ENCODE assay signal across 8 cellular contexts in genomic region chr11:67289226-67289650, GRCh38. TPM values are rescaled to one million over a fixed set of nuclear protein-coding genes. Genes with fewer than 3 reads are reported as not detected.
DNase-seq lines count a peak whose midpoint lies in the region; TF ChIP-seq lines count a peak whose summit lies in the region.

TSS of gene ANKRD13D (plus strand) at chr11:67289303. CDS start at chr11:67289461, 158 bp downstream.

- peak within 1 kb of the TSS; percentile 95 for H3K4ac ChIP-seq in neuronal stem cell (ENCODE audit: low read length)

- no peak for TF ChIP-seq CTCF in esophagus squamous epithelium (IDR thresholded peaks at IDR 0.05)
- TF ChIP-seq CTCF in GM20000 (IDR thresholded peaks at IDR 0.05; ENCODE audit: extremely low read depth, missing control alignments), result no peak

- H3K23ac ChIP-seq in neuronal stem cell (ENCODE audit: low read depth, low read length, poor library complexity), result peak within 1 kb of the TSS; percentile 99

- peak within 1 kb of the TSS; percentile 22 for H4K91ac ChIP-seq in neuronal stem cell (ENCODE audit: low read depth, low read length, poor library complexity)

- H2BK5ac ChIP-seq in neuronal stem cell (ENCODE audit: low read length), result peak within 1 kb of the TSS; percentile 95

- peaks cover 33% of the 10 kb centered on the region for H3K79me1 ChIP-seq in neuronal stem cell (ENCODE audit: low read depth, low read length)

- H2BK12ac ChIP-seq in neuronal stem cell (ENCODE audit: low read length), result peak within 1 kb of the TSS; percentile 84

- H3K18ac ChIP-seq in neuronal stem cell (ENCODE audit: low read length), result peak within 1 kb of the TSS; percentile 100

- H4K8ac ChIP-seq in neuronal stem cell (ENCODE audit: low read depth, low read length), result peak within 1 kb of the TSS; percentile 82

- H3K4me1 ChIP-seq in SJSA1 (replicated peaks) (peaks cover 34% of the 10 kb centered on the region), esophagus squamous epithelium (peaks cover 47 to 82% (median 62%) of the 10 kb centered on the region in 3 donors), neuronal stem cell (ENCODE audit: control insufficient read depth in 2 of 2, insufficient read depth in 1 of 2, low read depth in 1 of 2, low read length in 2 of 2) (peaks cover 19 to 21% of the 10 kb centered on the region in 2 donors)

- peak within 1 kb of the TSS; percentile 98 for H3K14ac ChIP-seq in neuronal stem cell (ENCODE audit: low read length)

- DNase-seq in GM03348 (ENCODE audit: low spot score) (peak; percentile 97), H7 (no peak), SJSA1 (ENCODE audit: low read depth in 1 of 2, low spot score in 2 of 2) (peak in 1 of 2 experiments; percentile 60), esophagus squamous epithelium (lab: John Stamatoyannopoulos, UW) (no peak), neuronal stem cell (ENCODE audit: low spot score) (no peak), GM20000 (ENCODE audit: low spot score) (no peak)
- no peak for DNase-seq in stimulated activated CD4-positive, alpha-beta T cell treated with anti-CD3 and anti-CD28 coated beads, Interleukin-12 subunit alpha, Interleukin-12 subunit beta, amount 100 ng/mL, for 4 hours
- DNase-seq in stimulated activated CD8-positive, alpha-beta memory T cell treated with anti-CD3 and anti-CD28 coated beads, Interleukin-4, amount 100 ng/mL, for 48 hours, result no peak

- peak within 1 kb of the TSS; percentile 94 for H2BK120ac ChIP-seq in neuronal stem cell (ENCODE audit: low read depth, low read length)

- H3K9ac ChIP-seq in neuronal stem cell (ENCODE audit: low read depth, low read length, poor library complexity), result peak within 1 kb of the TSS; percentile 100

- no peak for TF ChIP-seq POLR2A in esophagus squamous epithelium (IDR thresholded peaks at IDR 0.05)

- peak within 1 kb of the TSS; percentile 67 for H2BK15ac ChIP-seq in neuronal stem cell (ENCODE audit: low read length)

- peak within 1 kb of the TSS; percentile 94 for H2AFZ ChIP-seq in neuronal stem cell (ENCODE audit: low read length)

- H3K36me3 ChIP-seq in H7 (replicated peaks; ENCODE audit: control insufficient read depth, insufficient read depth, low read length) (peaks cover 3% of the 10 kb centered on the region), SJSA1 (peaks cover 87% of the 10 kb centered on the region), esophagus squamous epithelium (peaks cover 23 to 64% (median 31%) of the 10 kb centered on the region in 3 donors), neuronal stem cell (replicated peaks in 1 of 2; ENCODE audit: control insufficient read depth in 2 of 2, insufficient read depth in 2 of 2, low read length in 2 of 2) (peaks cover 34 to 73% of the 10 kb centered on the region in 2 donors)

- H3K4me2 ChIP-seq in neuronal stem cell (ENCODE audit: insufficient read depth, low read length, poor library complexity, severe bottlenecking), result peak within 1 kb of the TSS; percentile 93

- no CpG with 5 or more reads among the region's 56 CpGs for WGBS in esophagus squamous epithelium, 2 donors
- WGBS in neuronal stem cell (ENCODE audit: extremely low coverage in 2 of 2, insufficient read length in 2 of 2, insufficient replicate concordance in 1 of 2), 2 donors, result no CpG with 5 or more reads among the region's 56 CpGs

- intact Hi-C loops in esophagus squamous epithelium (cut with DNase I), result no loop called here

- H3K9me3 ChIP-seq in SJSA1 (replicated peaks), result no peaks in the 10 kb centered on the region
- H3K9me3 ChIP-seq in esophagus squamous epithelium, result no peaks in the 10 kb centered on the region
- no peaks in the 10 kb centered on the region for H3K9me3 ChIP-seq in neuronal stem cell (replicated peaks in 1 of 2; ENCODE audit: control insufficient read depth in 2 of 2, insufficient read depth in 1 of 2, low read depth in 1 of 2, low read length in 2 of 2)

- peak within 1 kb of the TSS; percentile 98 for H2AK5ac ChIP-seq in neuronal stem cell (ENCODE audit: low read depth, low read length)

- H3K4me3 ChIP-seq in H7 (ENCODE audit: insufficient read depth, low read depth, low read length), result peak within 1 kb of the TSS; percentile 82
- H3K4me3 ChIP-seq in SJSA1, result peak within 1 kb of the TSS; percentile 72
- H3K4me3 ChIP-seq in esophagus squamous epithelium, result peak within 1 kb of the TSS; percentile 48 to 80 (median 73)
- H3K4me3 ChIP-seq in neuronal stem cell (ENCODE audit: low read length in 2 of 2), result peak within 1 kb of the TSS; percentile 96 to 98

- H3K27me3 ChIP-seq in H7 (ENCODE audit: control insufficient read depth, insufficient read depth, low read length) (no peaks in the 10 kb centered on the region), SJSA1 (replicated peaks) (no peaks in the 10 kb centered on the region), esophagus squamous epithelium (no peaks in the 10 kb centered on the region), neuronal stem cell (ENCODE audit: control insufficient read depth in 3 of 3, insufficient read depth in 3 of 3, low read depth in 1 of 3, low read length in 3 of 3) (no peaks in the 10 kb centered on the region)

- H3K27ac ChIP-seq in SJSA1 (peak within 1 kb of the TSS; percentile 79), esophagus squamous epithelium (peak within 1 kb of the TSS; percentile 88 to 98 (median 95)), neuronal stem cell (replicated peaks; ENCODE audit: low read length) (peak within 1 kb of the TSS; percentile 97)

RNA-seq across cellular contexts. Expression of gene ANKRD13D, which starts in this region (rescaled TPM):
- 29.1 and 32.2 TPM in 2 replicates for total RNA-seq in H7 (2014; rRNA removed; shearing (Covaris generic))
- 40.2 and 61.7 TPM in 2 replicates for total RNA-seq in SJSA1 (2014; rRNA removed; shearing (Covaris generic))
- 10 to 100 TPM; 27.4 to 50.6 (median 41.6) TPM for total RNA-seq in esophagus squamous epithelium
- polyA plus RNA-seq in neuronal stem cell (2013, experiment 1 of 2), result 23.9 TPM
- 22.5 TPM for polyA plus RNA-seq in neuronal stem cell (2013, experiment 2 of 2)
